ENCODE assay signal across 28 cellular contexts in the genomic region with DNA sequence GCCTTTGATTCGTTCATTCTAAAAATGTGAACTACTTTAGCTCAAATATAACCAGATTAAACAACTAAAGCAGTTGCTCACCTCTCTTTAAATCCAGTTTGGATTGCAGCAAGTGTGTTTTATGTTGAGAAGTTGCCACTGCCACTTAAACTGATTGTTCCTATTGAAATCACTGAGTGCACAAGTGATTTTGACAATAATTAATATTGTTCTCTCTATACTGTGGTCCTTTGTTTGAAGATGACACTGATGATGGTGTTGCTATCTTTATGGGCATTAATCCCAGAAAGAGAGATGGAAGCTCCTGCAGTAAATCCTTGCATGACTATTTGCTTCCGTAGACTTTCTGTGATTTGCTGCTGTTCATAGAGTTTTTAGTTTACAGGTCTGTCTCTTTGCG.
"Had no signal": no experiment of that assay in that cellular context is flagged by ENCODE, and none has a peak within 500 bp of the region (broad histone marks: within the 10 kb centered on the region; RNA-seq: fewer than 3 reads in every experiment).

No MANE protein-coding gene starts in this region.

- H3K9me3 Mint-ChIP-seq: activated B cell treated with CpG ODN at 0.5 μM for 24 hours; activated CD4-positive, alpha-beta T cell treated with anti-CD3 and anti-CD28 coated beads, Interleukin-2, amount 10 ng/mL, durations not matched to agents 24 days and 14 days; activated naive CD4-positive, alpha-beta T cell treated with anti-CD3 and anti-CD28 coated beads, Interleukin-2, amount 50 U/mL, for 72 hours; activated naive CD8-positive, alpha-beta T cell treated with anti-CD3 and anti-CD28 coated beads, Interleukin-2, amount 50 U/mL, for 24 hours; activated T-cell treated with anti-CD3 and anti-CD28 coated beads, Interleukin-2, amount 50 U/mL, for 24 hours; activated T-helper 1 cell treated with anti-CD3 and anti-CD28 coated beads, Interleukin-12 subunit alpha, Interleukin-12 subunit beta, Interleukin-2, Interleukin-4 antibody, amounts not matched to agents 30 ng/mL and 10 ng/mL and 1 ng/mL, durations not matched to agents 14 hours and 24 hours and 36 hours had no signal

- H3K27ac Mint-ChIP-seq: activated B cell treated with CpG ODN at 0.5 μM for 24 hours; activated CD4-positive, alpha-beta T cell treated with anti-CD3 and anti-CD28 coated beads, Interleukin-2, amount 10 ng/mL, durations not matched to agents 24 days and 14 days; activated CD8-positive, alpha-beta memory T cell treated with anti-CD3 and anti-CD28 coated beads, Interleukin-2, amount 10 ng/mL, durations not matched to agents 7 days and 5 days; activated naive CD4-positive, alpha-beta T cell treated with anti-CD3 and anti-CD28 coated beads, Interleukin-2, amount 50 U/mL, for 72 hours; activated naive CD8-positive, alpha-beta T cell treated with anti-CD3 and anti-CD28 coated beads, Interleukin-2, amount 50 U/mL, for 24 hours; activated T-cell treated with anti-CD3 and anti-CD28 coated beads, Interleukin-2, amount 50 U/mL, for 24 hours; activated T-helper 1 cell treated with anti-CD3 and anti-CD28 coated beads, Interleukin-12 subunit alpha, Interleukin-12 subunit beta, Interleukin-2, Interleukin-4 antibody, amounts not matched to agents 30 ng/mL and 10 ng/mL and 1 ng/mL, durations not matched to agents 14 hours and 24 hours and 36 hours; T-helper 17 cell had no signal

- H3K4me1 Mint-ChIP-seq: activated CD4-positive, alpha-beta T cell treated with anti-CD3 and anti-CD28 coated beads, Interleukin-2, amount 10 ng/mL, durations not matched to agents 24 days and 14 days; activated CD8-positive, alpha-beta memory T cell treated with anti-CD3 and anti-CD28 coated beads, Interleukin-2, amount 10 ng/mL, durations not matched to agents 7 days and 5 days; activated naive CD8-positive, alpha-beta T cell treated with anti-CD3 and anti-CD28 coated beads, Interleukin-2, amount 50 U/mL, for 24 hours; T-helper 17 cell had no signal

- DNase-seq: activated B cell treated with CpG ODN at 0.5 μM for 24 hours; activated CD4-positive, alpha-beta T cell treated with anti-CD3 and anti-CD28 coated beads for 1 hour; activated CD4-positive, alpha-beta T cell treated with anti-CD3 and anti-CD28 coated beads, Interleukin-2, amount 10 ng/mL, durations not matched to agents 24 days and 14 days; activated CD4-positive, alpha-beta T cell treated with anti-CD3 and anti-CD28 coated beads, Interleukin-2, amount 50 U/mL, for 48 hours; activated CD8-positive, alpha-beta memory T cell treated with anti-CD3 and anti-CD28 coated beads, Interleukin-2, amount 10 ng/mL, durations not matched to agents 7 days and 5 days; activated effector memory CD4-positive, alpha-beta T cell treated with Interleukin-2 at 50 U/mL for 16 hours; activated naive CD4-positive, alpha-beta T cell treated with Interleukin-2 at 50 U/mL for 16 hours; activated naive CD8-positive, alpha-beta T cell treated with anti-CD3 and anti-CD28 coated beads, Interleukin-2, amount 50 U/mL, for 24 hours; activated T-cell treated with anti-CD3 and anti-CD28 coated beads, Interleukin-2, amount 50 U/mL, for 24 hours; amniotic stem cell; body of pancreas; MG63; MV-4-11; NCI-H1092 treated with DMSO at 0.1 percent for 48 hours; NCI-H1417 treated with DMSO at 0.1 percent for 48 hours; NCI-H1694; NCI-H2081; NCI-H446; NCI-H524; NCI-H774; NK-92 treated with Interleukin-12 subunit alpha and Interleukin-12 subunit beta, amount 100 ng/mL, for 24 hours; OCI-M1; Right ventricle myocardium superior; T-helper 17 cell; T-helper 9 cell had no signal

- H3K27me3 Mint-ChIP-seq: activated B cell treated with CpG ODN at 0.5 μM for 24 hours; activated CD4-positive, alpha-beta T cell treated with anti-CD3 and anti-CD28 coated beads, Interleukin-2, amount 10 ng/mL, durations not matched to agents 24 days and 14 days; activated T-cell treated with anti-CD3 and anti-CD28 coated beads, Interleukin-2, amount 50 U/mL, for 24 hours had no signal

- ATAC-seq: activated CD8-positive, alpha-beta memory T cell treated with anti-CD3 and anti-CD28 coated beads, Interleukin-2, amount 10 ng/mL, durations not matched to agents 7 days and 5 days; activated naive CD4-positive, alpha-beta T cell treated with anti-CD3 and anti-CD28 coated beads, Interleukin-2, amount 50 U/mL, for 72 hours; activated naive CD8-positive, alpha-beta T cell treated with anti-CD3 and anti-CD28 coated beads, Interleukin-2, amount 50 U/mL, for 24 hours; body of pancreas; Panc1; T-helper 17 cell had no signal

- H3K36me3 Mint-ChIP-seq: activated CD8-positive, alpha-beta memory T cell treated with anti-CD3 and anti-CD28 coated beads, Interleukin-2, amount 10 ng/mL, durations not matched to agents 7 days and 5 days; activated naive CD4-positive, alpha-beta T cell treated with anti-CD3 and anti-CD28 coated beads, Interleukin-2, amount 50 U/mL, for 72 hours had no signal

- H3K4me3 Mint-ChIP-seq: activated B cell treated with CpG ODN at 0.5 μM for 24 hours; activated CD4-positive, alpha-beta T cell treated with anti-CD3 and anti-CD28 coated beads, Interleukin-2, amount 10 ng/mL, durations not matched to agents 24 days and 14 days; activated CD8-positive, alpha-beta memory T cell treated with anti-CD3 and anti-CD28 coated beads, Interleukin-2, amount 10 ng/mL, durations not matched to agents 7 days and 5 days; activated naive CD8-positive, alpha-beta T cell treated with anti-CD3 and anti-CD28 coated beads, Interleukin-2, amount 50 U/mL, for 24 hours; activated T-cell treated with anti-CD3 and anti-CD28 coated beads, Interleukin-2, amount 50 U/mL, for 24 hours; activated T-helper 1 cell treated with anti-CD3 and anti-CD28 coated beads, Interleukin-12 subunit alpha, Interleukin-12 subunit beta, Interleukin-2, Interleukin-4 antibody, amounts not matched to agents 30 ng/mL and 10 ng/mL and 1 ng/mL, durations not matched to agents 14 hours and 24 hours and 36 hours; T-helper 17 cell had no signal
